In the genomic region with DNA sequence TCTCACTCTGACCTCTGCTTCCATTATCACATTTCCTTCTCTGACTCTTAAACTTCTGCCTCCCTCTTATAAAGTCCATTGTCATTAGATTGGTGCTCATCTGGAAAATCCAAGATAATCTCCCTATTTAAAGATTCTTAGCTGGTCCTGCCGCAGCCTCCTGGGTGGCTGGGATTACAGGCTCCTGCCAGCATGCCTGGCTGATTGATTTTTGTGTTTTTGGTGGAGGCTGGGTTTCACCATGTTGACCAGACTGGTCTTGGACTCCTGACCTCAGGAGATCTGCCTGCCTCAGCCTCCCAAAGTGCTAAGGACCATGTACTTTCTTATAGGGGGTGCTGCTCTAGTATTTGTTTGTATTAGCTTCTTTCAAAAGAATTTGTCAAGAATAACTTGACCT, we compare ENCODE assay signal across 31 cellular contexts.
"Had no signal": no experiment of that assay in that cellular context is flagged by ENCODE, and none has a peak within 500 bp of the region (broad histone marks: within the 10 kb centered on the region; RNA-seq: fewer than 3 reads in every experiment).

No MANE protein-coding gene starts in this region.

- H3K4me3 ChIP-seq: ascending aorta, breast epithelium, cardiac muscle cell, colonic mucosa, heart left ventricle had no signal

- H3K4me1 ChIP-seq: ascending aorta, breast epithelium, colonic mucosa had no signal

- ATAC-seq: activated CD4-positive, alpha-beta T cell treated with anti-CD3 and anti-CD28 coated beads for 36 hours; activated naive CD4-positive, alpha-beta T cell treated with anti-CD3 and anti-CD28 coated beads, Interleukin-2, amount 50 U/mL, for 72 hours; activated T-cell treated with anti-CD3 and anti-CD28 coated beads, Interleukin-2, amount 50 U/mL, for 72 hours; esophagus mucosa; heart left ventricle; T-helper 17 cell had no signal

- H3K27ac ChIP-seq: ascending aorta, breast epithelium, cardiac muscle cell, colonic mucosa, heart left ventricle had no signal

- H3K27me3 ChIP-seq: ascending aorta, breast epithelium, cardiac muscle cell, colonic mucosa, heart left ventricle had no signal

- H3K9me3 ChIP-seq: ascending aorta, breast epithelium, colonic mucosa, heart left ventricle had no signal

- DNase-seq: activated CD4-positive, alpha-beta memory T cell treated with anti-CD3 and anti-CD28 coated beads, Interleukin-2, amount 10 ng/mL, durations not matched to agents 7 days and 5 days; activated CD4-positive, alpha-beta T cell treated with anti-CD3 and anti-CD28 coated beads for 36 hours; activated CD4-positive, alpha-beta T cell treated with anti-CD3 and anti-CD28 coated beads, Interleukin-2, amount 10 ng/mL, durations not matched to agents 24 days and 14 days; activated CD4-positive, alpha-beta T cell treated with anti-CD3 and anti-CD28 coated beads, Interleukin-2, amount 50 U/mL, for 4 hours; activated CD4-positive, CD25-positive, alpha-beta regulatory T cell; activated CD4-positive, CD25-positive, alpha-beta regulatory T cell treated with anti-CD3 and anti-CD28 coated beads, Interleukin-2, amount 50 U/mL, for 72 hours; activated CD8-positive, alpha-beta memory T cell treated with anti-CD3 and anti-CD28 coated beads, Interleukin-2, amount 50 U/mL, for 48 hours; activated gamma-delta T cell; activated naive CD4-positive, alpha-beta T cell; activated naive CD4-positive, alpha-beta T cell treated with anti-CD3 and anti-CD28 coated beads, Interleukin-2, amount 10 ng/mL, durations not matched to agents 7 days and 5 days; activated naive CD8-positive, alpha-beta T cell treated with anti-CD3 and anti-CD28 coated beads, Interleukin-2, amount 10 ng/mL, durations not matched to agents 7 days and 5 days; activated T-cell treated with anti-CD3 and anti-CD28 coated beads for 4 hours; activated T-cell treated with anti-CD3 and anti-CD28 coated beads, Interleukin-2, amount 50 U/mL, for 24 hours; activated T-cell treated with anti-CD3 and anti-CD28 coated beads, Interleukin-2, amount 50 U/mL, for 72 hours; central memory CD4-positive, alpha-beta T cell; cerebellar nuclear complex; colonic mucosa; effector memory CD4-positive, alpha-beta T cell; endodermal cell; foreskin fibroblast; glutamatergic neuron; heart left ventricle; T-helper 1 cell; T-helper 17 cell; T1000 had no signal

- H3K36me3 ChIP-seq: ascending aorta, breast epithelium, cardiac muscle cell, colonic mucosa, heart left ventricle had no signal

- FAIRE-seq: frontal cortex had no signal
